ENCODE assay signal across 30 cellular contexts in the genomic region with DNA sequence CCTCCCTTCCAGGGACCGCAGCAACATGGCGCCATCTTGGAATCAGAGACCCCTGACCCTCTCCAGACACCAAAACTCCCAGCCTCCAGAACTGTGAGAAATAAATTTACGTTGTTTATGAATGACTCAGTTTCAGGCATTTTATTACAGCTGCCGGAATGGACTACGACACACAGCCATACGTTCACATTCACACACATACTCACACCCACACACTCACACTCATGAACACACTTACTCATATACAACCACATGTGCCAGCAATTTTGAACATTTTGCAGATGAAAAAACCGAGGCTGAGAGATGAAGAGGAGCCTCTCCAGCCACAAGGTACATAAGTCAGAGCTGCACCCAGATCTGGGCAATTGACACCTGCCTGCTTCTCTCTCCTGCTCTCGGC.
"Had no signal": no experiment of that assay in that cellular context is flagged by ENCODE, and none has a peak within 500 bp of the region (broad histone marks: within the 10 kb centered on the region; RNA-seq: fewer than 3 reads in every experiment).

No MANE protein-coding gene starts in this region.

- H3K4me3 Mint-ChIP-seq: activated T-cell treated with anti-CD3 and anti-CD28 coated beads, Interleukin-2, amount 50 U/mL, for 72 hours; immature natural killer cell; memory B cell; nephron progenitor cell; stimulated activated effector memory CD8-positive, alpha-beta T cell treated with anti-CD3 and anti-CD28 coated beads, Interleukin-12 subunit alpha, Interleukin-12 subunit beta, amount 100 ng/mL, for 72 hours; stimulated activated naive CD8-positive, alpha-beta T cell treated with anti-CD3 and anti-CD28 coated beads, Interleukin-15, Interleukin-2, amounts not matched to agents 100 ng/mL and 50 ng/mL, for 24 hours; T-helper 1 cell treated with Interleukin-12 subunit alpha and Interleukin-12 subunit beta and Interleukin-4 antibody, amounts not matched to agents 30 μg/mL and 1 μg/mL, for 36 hours had no signal

- H3K27ac ChIP-seq: neutrophil, psoas muscle, tibial nerve, VCaP had no signal

- H3K9me3 Mint-ChIP-seq: activated naive CD4-positive, alpha-beta T cell treated with anti-CD3 and anti-CD28 coated beads, Interleukin-2, amount 50 U/mL, for 72 hours; activated T-cell treated with anti-CD3 and anti-CD28 coated beads, Interleukin-2, amount 50 U/mL, for 72 hours; stimulated activated effector memory CD8-positive, alpha-beta T cell treated with anti-CD3 and anti-CD28 coated beads, Interleukin-12 subunit alpha, Interleukin-12 subunit beta, amount 100 ng/mL, for 72 hours; stimulated activated naive CD8-positive, alpha-beta T cell treated with anti-CD3 and anti-CD28 coated beads, Interleukin-15, Interleukin-2, amounts not matched to agents 100 ng/mL and 50 ng/mL, for 24 hours; T-helper 1 cell treated with Interleukin-12 subunit alpha and Interleukin-12 subunit beta and Interleukin-4 antibody, amounts not matched to agents 30 μg/mL and 1 μg/mL, for 36 hours had no signal

- H3K36me3 Mint-ChIP-seq: activated naive CD4-positive, alpha-beta T cell treated with anti-CD3 and anti-CD28 coated beads, Interleukin-2, amount 50 U/mL, for 72 hours; immature natural killer cell; stimulated activated effector memory CD8-positive, alpha-beta T cell treated with anti-CD3 and anti-CD28 coated beads, Interleukin-12 subunit alpha, Interleukin-12 subunit beta, amount 100 ng/mL, for 72 hours had no signal

- H3K27me3 Mint-ChIP-seq: stimulated activated naive CD8-positive, alpha-beta T cell treated with anti-CD3 and anti-CD28 coated beads, Interleukin-15, Interleukin-2, amounts not matched to agents 100 ng/mL and 50 ng/mL, for 24 hours had no signal

- DNase-seq: activated CD4-positive, alpha-beta T cell treated with anti-CD3 and anti-CD28 coated beads for 4 hours; activated CD4-positive, alpha-beta T cell treated with anti-CD3 and anti-CD28 coated beads, Interleukin-2, amount 50 U/mL, for 4 hours; activated naive CD4-positive, alpha-beta T cell; activated T-cell treated with anti-CD3 and anti-CD28 coated beads for 4 hours; activated T-cell treated with anti-CD3 and anti-CD28 coated beads, Interleukin-2, amount 50 U/mL, for 72 hours; anterior cingulate cortex; cerebellar nuclear complex; heart left ventricle; hypothalamus; immature natural killer cell; nephron progenitor cell; psoas muscle; sigmoid colon; small intestine; stimulated activated CD4-positive, alpha-beta T cell treated with anti-CD3 and anti-CD28 coated beads, Interleukin-4, amount 100 ng/mL, for 24 hours; substantia nigra; SW 1271; T-helper 9 cell had no signal

- H3K4me3 ChIP-seq: coronary artery, heart left ventricle, psoas muscle, sigmoid colon, tibial nerve had no signal

- ATAC-seq: activated naive CD4-positive, alpha-beta T cell treated with anti-CD3 and anti-CD28 coated beads, Interleukin-2, amount 50 U/mL, for 72 hours; activated T-cell treated with anti-CD3 and anti-CD28 coated beads, Interleukin-2, amount 50 U/mL, for 72 hours; heart left ventricle; psoas muscle; stimulated activated effector memory CD8-positive, alpha-beta T cell treated with anti-CD3 and anti-CD28 coated beads, Interleukin-12 subunit alpha, Interleukin-12 subunit beta, amount 100 ng/mL, for 72 hours had no signal

- H3K27me3 ChIP-seq: neutrophil, sigmoid colon, tibial nerve had no signal

- H3K9me3 ChIP-seq: heart left ventricle, neutrophil, psoas muscle, sigmoid colon, tibial nerve had no signal

- FAIRE-seq: bronchial epithelial cell, endometrium, small intestine, TTC549 had no signal

- H3K4me1 ChIP-seq: psoas muscle had no signal

- H3K36me3 ChIP-seq: heart left ventricle, neutrophil, sigmoid colon, tibial nerve had no signal

- H3K27ac Mint-ChIP-seq: activated naive CD4-positive, alpha-beta T cell treated with anti-CD3 and anti-CD28 coated beads, Interleukin-2, amount 50 U/mL, for 72 hours; activated T-cell treated with anti-CD3 and anti-CD28 coated beads, Interleukin-2, amount 50 U/mL, for 72 hours; immature natural killer cell; memory B cell; stimulated activated effector memory CD8-positive, alpha-beta T cell treated with anti-CD3 and anti-CD28 coated beads, Interleukin-12 subunit alpha, Interleukin-12 subunit beta, amount 100 ng/mL, for 72 hours; T-helper 1 cell treated with Interleukin-12 subunit alpha and Interleukin-12 subunit beta and Interleukin-4 antibody, amounts not matched to agents 30 μg/mL and 1 μg/mL, for 36 hours had no signal
